23 cellular contexts compared by ENCODE assay signal in the genomic region with DNA sequence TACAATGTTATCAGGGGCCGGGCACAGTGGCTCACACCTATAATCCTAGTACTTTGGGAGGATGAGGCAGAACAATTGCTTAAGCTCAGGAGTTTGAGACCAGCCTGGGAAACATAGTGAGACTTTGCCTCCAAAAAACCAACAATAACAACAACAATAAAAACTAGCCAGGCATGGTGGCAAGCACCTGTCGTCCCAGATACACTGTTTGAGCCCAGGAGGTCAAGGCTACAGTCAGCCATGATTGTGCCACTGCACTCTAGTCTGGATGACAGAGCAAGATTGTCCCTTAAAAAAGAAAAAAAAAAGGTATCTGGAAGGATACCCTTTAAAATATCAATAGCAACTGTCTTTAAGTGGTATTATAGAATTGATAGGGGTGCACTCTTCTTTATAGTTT. TPM values are rescaled to one million over a fixed set of nuclear protein-coding genes. Genes with fewer than 3 reads are reported as not detected.
A peak's percentile ranks its signal among the peaks of the same experiment; 100 is the strongest.
DNase-seq lines count a peak whose midpoint lies in the region; ATAC-seq and TF ChIP-seq lines count a peak whose summit lies in the region.
"Had no signal": no experiment of that assay in that cellular context is flagged by ENCODE, and none has a peak within 500 bp of the region (broad histone marks: within the 10 kb centered on the region; RNA-seq: fewer than 3 reads in every experiment).

No MANE protein-coding gene starts in this region.

- H3K4me3 Mint-ChIP-seq in endodermal cell = no peak overlapping the region

- TF ChIP-seq CTCF in heart left ventricle (IDR thresholded peaks at IDR 0.05) (no peak), endodermal cell (conservative IDR thresholded peaks at IDR 0.05) (no peak), mucosa of descending colon (IDR thresholded peaks at IDR 0.05) (no peak), thoracic aorta (IDR thresholded peaks at IDR 0.05) (no peak)

- H3K27me3 ChIP-seq in heart left ventricle (no peaks in the 10 kb centered on the region), endodermal cell (ENCODE audit: control insufficient read depth, insufficient read depth, low read length, poor library complexity, severe bottlenecking) (no peaks in the 10 kb centered on the region), thoracic aorta (replicated peaks; ENCODE audit: insufficient read depth) (no peaks in the 10 kb centered on the region)

- intact Hi-C loops in heart left ventricle (cut with DNase I) (no loop called here), Right ventricle myocardium superior (cut with DNase I) (no loop called here), mucosa of descending colon (cut with DNase I, micrococcal nuclease) (no loop called here)

- peaks cover 0 to 3% (median 0%) of the 10 kb centered on the region in 12 donors for H3K9me3 ChIP-seq in heart left ventricle
- peaks cover 11% of the 10 kb centered on the region for H3K9me3 ChIP-seq in endodermal cell (ENCODE audit: control insufficient read depth, low read length)
- H3K9me3 ChIP-seq in mucosa of descending colon = no peaks in the 10 kb centered on the region
- H3K9me3 ChIP-seq in thoracic aorta = no peaks in the 10 kb centered on the region
- H3K9me3 ChIP-seq: HAP-1 had no signal

- ATAC-seq in heart left ventricle = no peak
- no peak for ATAC-seq in Right ventricle myocardium superior (ENCODE audit: poor library complexity)
- ATAC-seq in mucosa of descending colon = peak; percentile 15
- no peak for ATAC-seq in thoracic aorta (ENCODE audit: insufficient number of reproducible peaks, low FRiP score, low read depth)
- no peak for ATAC-seq in HG03432 (IDR thresholded peaks at IDR 0.05; ENCODE audit: unreplicated experiment)

- H3K4me1 Mint-ChIP-seq in endodermal cell = peaks cover 21% of the 10 kb centered on the region

- H3K4me3 ChIP-seq in heart left ventricle (no peak overlapping the region), endodermal cell (ENCODE audit: low read length) (no peak overlapping the region), mucosa of descending colon (no peak overlapping the region), thoracic aorta (no peak overlapping the region)
- H3K4me3 ChIP-seq: GM23248, HAP-1, PC-9 had no signal

- H3K27ac Mint-ChIP-seq in endodermal cell = peak overlapping the region; percentile 60

- H3K9me3 Mint-ChIP-seq in endodermal cell = peaks cover 7% of the 10 kb centered on the region

- peak overlapping the region in 10 of 12 donors; percentile 17 to 95 (median 74) for H3K27ac ChIP-seq in heart left ventricle
- no peak overlapping the region for H3K27ac ChIP-seq in endodermal cell (ENCODE audit: low read depth, low read length)
- H3K27ac ChIP-seq in thoracic aorta = peak overlapping the region; percentile 88 to 89
- H3K27ac ChIP-seq: 22Rv1, C4-2B, GM23248, HL-60, PC-9, RWPE1 had no signal

- H3K4me1 ChIP-seq in heart left ventricle (peaks cover 0 to 79% (median 48%) of the 10 kb centered on the region in 12 donors), endodermal cell (ENCODE audit: control insufficient read depth, insufficient read depth, low read length) (peaks cover 2% of the 10 kb centered on the region), mucosa of descending colon (ENCODE audit: low read depth) (no peaks in the 10 kb centered on the region), thoracic aorta (ENCODE audit: control insufficient read depth in 1 of 2, low read depth in 2 of 2) (peaks cover 78 to 94% of the 10 kb centered on the region in 2 donors)

- H3K9ac ChIP-seq in endodermal cell (ENCODE audit: extremely low read depth, low read length, poor library complexity, severe bottlenecking) = no peak overlapping the region
- H3K9ac ChIP-seq: GM23248 had no signal

- 49 to 69% (median 57%) methylated on average over 2 of the region's 2 CpGs for WGBS in heart left ventricle, 4 donors
- 85% methylated on average over 2 of the region's 2 CpGs; no CpG with 5 or more reads in 1 of the 2 experiments for WGBS in endodermal cell (ENCODE audit: insufficient coverage in 1 of 2, insufficient read length in 1 of 2), 2 experiments

- peaks cover 11% of the 10 kb centered on the region for H3K36me3 Mint-ChIP-seq in endodermal cell (ENCODE audit: low read depth)

- no peaks in the 10 kb centered on the region for H3K27me3 Mint-ChIP-seq in endodermal cell (ENCODE audit: insufficient read depth)

- no peak for DNase-seq in heart left ventricle
- DNase-seq in Right ventricle myocardium superior = no peak
- DNase-seq in endodermal cell = no peak
- no peak for DNase-seq in mucosa of descending colon
- DNase-seq in thoracic aorta (ENCODE audit: low spot score) = no peak
- no peak for DNase-seq in DMS 273 (lab: John Stamatoyannopoulos, UW; ENCODE audit: unreplicated experiment)
- no peak for DNase-seq in D341Med (ENCODE audit: low spot score)
- DNase-seq: AML-193, GDM1, GM23248, IMR-90, Karpas-422, NCI-H1417 treated with DMSO at 0.1 percent for 48 hours, NCI-H187 treated with DMSO at 0.1 percent for 48 hours, NCI-H2227 treated with DMSO at 0.1 percent for 48 hours, NCI-H510A treated with DMSO at 0.1 percent for 48 hours, PC-9 had no signal

- TF ChIP-seq POLR2A in heart left ventricle (IDR thresholded peaks at IDR 0.05) = no peak

- no peaks in the 10 kb centered on the region for H3K36me3 ChIP-seq in heart left ventricle
- H3K36me3 ChIP-seq in endodermal cell (ENCODE audit: control insufficient read depth, insufficient read depth, low read length) = no peaks in the 10 kb centered on the region
- H3K36me3 ChIP-seq in mucosa of descending colon (ENCODE audit: low read depth) = no peaks in the 10 kb centered on the region
- peaks cover 3% of the 10 kb centered on the region for H3K36me3 ChIP-seq in thoracic aorta
- H3K36me3 ChIP-seq: HAP-1 had no signal

RNA-seq across cellular contexts. Expression of gene SORT1, which starts 16.1 kb away (rescaled TPM):
- 100 to 1,000 TPM in 7 of 9 donors, 10 to 100 TPM in 2; 75.5 to 346 (median 165) TPM for total RNA-seq in heart left ventricle
- polyA plus RNA-seq in heart left ventricle = 100 to 1,000 TPM in 1 of 2 donors, 10 to 100 TPM in 1; 36.9 to 133 TPM
- total RNA-seq in Right ventricle myocardium superior = 127 TPM
- total RNA-seq in endodermal cell = 10 to 100 TPM; 44.9 to 46.2 TPM
- polyA plus RNA-seq in endodermal cell (2013, experiment 1 of 2) = 35.7 TPM
- 35.6 TPM for polyA plus RNA-seq in endodermal cell (2013, experiment 2 of 2)
- 100 to 1,000 TPM in 2 of 3 donors, 10 to 100 TPM in 1; 89.8 to 109 (median 107) TPM for total RNA-seq in mucosa of descending colon
- 100 to 1,000 TPM; 225 to 231 TPM for total RNA-seq in thoracic aorta

RNA-seq across cellular contexts. Expression of gene PSMA5, which starts 44.7 kb away (rescaled TPM):
- total RNA-seq in heart left ventricle (10 to 100 TPM; 24.3 to 74.9 (median 61.0) TPM), Right ventricle myocardium superior (56.8 TPM), endodermal cell (100 to 1,000 TPM; 117 to 122 TPM), mucosa of descending colon (100 to 1,000 TPM in 1 of 3 donors, 10 to 100 TPM in 2; 67.9 to 103 (median 71.0) TPM), thoracic aorta (10 to 100 TPM; 17.3 to 20.1 TPM)
- polyA plus RNA-seq in heart left ventricle = 10 to 100 TPM; 31.5 to 94.7 TPM
- 64.3 TPM for polyA plus RNA-seq in endodermal cell (2013, experiment 1 of 2)
- 64.0 TPM for polyA plus RNA-seq in endodermal cell (2013, experiment 2 of 2)
